Comparison of ENCODE assay signal across 16 cellular contexts in the genomic region with DNA sequence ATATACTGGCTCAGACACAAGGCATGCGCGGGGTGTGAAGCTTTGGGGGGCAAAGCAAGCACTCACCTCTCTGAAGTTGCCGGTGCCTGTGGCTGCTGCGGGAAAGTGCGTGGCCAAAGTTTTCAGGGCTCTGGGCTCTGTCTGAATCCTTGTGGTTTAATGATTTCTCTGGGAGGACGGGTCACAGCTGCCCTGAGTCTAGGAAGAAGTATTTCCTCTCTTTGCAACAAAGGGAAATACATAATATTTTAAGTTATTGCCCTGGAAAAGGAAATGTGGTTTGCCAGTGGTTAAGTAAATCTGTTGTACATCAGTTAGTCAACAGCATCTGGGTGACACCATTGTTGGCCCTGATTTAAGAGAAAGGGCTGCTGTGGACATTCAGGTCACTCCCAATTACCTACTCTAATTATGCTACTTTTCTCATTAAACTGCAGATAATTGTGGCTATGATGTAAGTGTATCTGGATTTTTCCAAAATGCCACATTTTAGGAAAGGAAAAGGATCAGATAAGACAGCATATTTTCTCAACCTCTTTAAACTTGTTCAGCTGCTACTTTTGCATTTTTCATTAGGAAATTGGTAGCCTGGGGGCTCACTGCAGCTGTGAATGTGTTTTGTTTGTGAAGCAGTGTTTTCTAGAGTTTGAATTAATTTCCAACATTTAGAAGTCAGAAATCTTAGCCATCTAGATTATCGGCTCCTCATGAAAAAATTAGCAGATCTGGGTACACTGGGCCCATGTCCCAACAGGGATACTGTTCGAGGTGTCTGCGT. TPM values are rescaled to one million over a fixed set of nuclear protein-coding genes. Genes with fewer than 3 reads are reported as not detected.
DNase-seq lines count a peak whose midpoint lies in the region; ATAC-seq and TF ChIP-seq lines count a peak whose summit lies in the region.
"Had no signal": no experiment of that assay in that cellular context is flagged by ENCODE, and none has a peak within 500 bp of the region (broad histone marks: within the 10 kb centered on the region; RNA-seq: fewer than 3 reads in every experiment).

No MANE protein-coding gene starts in this region.

- H3K27ac ChIP-seq in IMR-90 (ENCODE audit: insufficient read depth, low read length): no peak overlapping the region
- no peak overlapping the region for H3K27ac ChIP-seq in mesendoderm (ENCODE audit: low read depth, low read length)
- H3K27ac ChIP-seq: gastrocnemius medialis had no signal

- no peaks in the 10 kb centered on the region for H3K9me1 ChIP-seq in IMR-90 (ENCODE audit: insufficient read depth, low read length)

- H3K4me1 Mint-ChIP-seq in brain (peaks cover 36% of the 10 kb centered on the region), chondrocyte (ENCODE audit: low read depth) (peaks cover 22% of the 10 kb centered on the region)

- H3K23ac ChIP-seq in IMR-90 (ENCODE audit: low read depth, low read length): no peak overlapping the region
- H3K23ac ChIP-seq in mesendoderm (ENCODE audit: low read length): no peak overlapping the region

- TF ChIP-seq POLR2A in IMR-90 (IDR thresholded peaks at IDR 0.05; ENCODE audit: low read depth, low read length): no peak

- DNase-seq in AG08395 (ENCODE audit: low spot score): peak; percentile 40
- no peak for DNase-seq in IMR-90
- DNase-seq in lung microvascular endothelial cell (ENCODE audit: low read depth in 2 of 2): peak; percentile 9 to 38
- no peak for DNase-seq in mesendoderm
- no peak for DNase-seq in chondrocyte (ENCODE audit: low spot score)
- no peak for DNase-seq in hippocampal formation (lab: John Stamatoyannopoulos, UW)
- DNase-seq: activated CD8-positive, alpha-beta T cell treated with anti-CD3 and anti-CD28 coated beads for 36 hours; activated naive CD4-positive, alpha-beta T cell treated with Interleukin-2 at 50 U/mL for 16 hours; gastrocnemius medialis; left colon; stimulated activated CD4-positive, alpha-beta T cell treated with anti-CD3 and anti-CD28 coated beads, Interleukin-2, amount 100 ng/mL, for 24 hours; stimulated activated naive B cell treated with anti-CD40 and anti-IgM and Interleukin-4, amounts not matched to agents 10 μg/mL and 1 μg/mL and 100 μg/mL, for 72 hours had no signal

- H3K9me3 ChIP-seq in IMR-90 (ENCODE audit: control insufficient read depth, insufficient read depth, low read length): no peaks in the 10 kb centered on the region
- H3K9me3 ChIP-seq: gastrocnemius medialis had no signal

- no peak overlapping the region for H3K4me3 ChIP-seq in IMR-90 (ENCODE audit: insufficient read depth, low read depth, low read length)
- H3K4me3 ChIP-seq in mesendoderm (ENCODE audit: low read length): no peak overlapping the region
- H3K4me3 ChIP-seq: gastrocnemius medialis had no signal

- H2BK15ac ChIP-seq in IMR-90 (ENCODE audit: low read depth, low read length) (no peak overlapping the region), mesendoderm (replicated peaks; ENCODE audit: low read depth) (no peak overlapping the region)

- H3K27ac Mint-ChIP-seq in brain (peak overlapping the region; percentile 39 to 95 (median 87)), chondrocyte (ENCODE audit: unreplicated experiment) (no peak overlapping the region)
- H3K27ac Mint-ChIP-seq: activated CD8-positive, alpha-beta T cell treated with anti-CD3 and anti-CD28 coated beads for 36 hours; IgD-negative memory B cell; stimulated activated naive B cell treated with anti-CD40 and anti-IgM and Interleukin-4, amounts not matched to agents 10 μg/mL and 1 μg/mL and 100 μg/mL, for 72 hours; T-helper 2 cell treated with Interferon-gamma antibody and Interleukin-4, amounts not matched to agents 5 μg/mL and 100 μg/mL, for 36 hours had no signal

- H2AK9ac ChIP-seq in IMR-90 (replicated peaks; ENCODE audit: low read depth, low read length, poor library complexity): no peak overlapping the region

- POLR2A ChIA-PET in IMR-90 (lab: Charles Lee; ENCODE audit: unreplicated experiment): no interaction called here

- H3K18ac ChIP-seq in IMR-90 (ENCODE audit: low read depth, low read length): no peak overlapping the region
- H3K18ac ChIP-seq in mesendoderm (ENCODE audit: low read length): no peak overlapping the region

- H3K4me2 ChIP-seq in IMR-90 (ENCODE audit: low read depth, low read length): no peak overlapping the region
- no peak overlapping the region for H3K4me2 ChIP-seq in mesendoderm (ENCODE audit: low read length)

- H4K20me1 ChIP-seq in IMR-90 (ENCODE audit: insufficient read depth, low read length): no peaks in the 10 kb centered on the region

- TF ChIP-seq RAD21 in IMR-90 (IDR thresholded peaks at IDR 0.05; ENCODE audit: low read length): no peak

- H4K8ac ChIP-seq in IMR-90 (ENCODE audit: low read depth in 2 of 2, low read length in 2 of 2): no peak overlapping the region
- no peak overlapping the region for H4K8ac ChIP-seq in mesendoderm (ENCODE audit: low read depth, low read length)

- H2BK20ac ChIP-seq in IMR-90 (ENCODE audit: low read depth, low read length): no peak overlapping the region

- no peak overlapping the region for H3K14ac ChIP-seq in IMR-90 (replicated peaks; ENCODE audit: low read depth, low read length)

- no peaks in the 10 kb centered on the region for H3K36me3 Mint-ChIP-seq in brain
- no peaks in the 10 kb centered on the region for H3K36me3 Mint-ChIP-seq in chondrocyte (ENCODE audit: low read depth)
- H3K36me3 Mint-ChIP-seq: IgD-negative memory B cell had no signal

- peak overlapping the region in 4 of 5 experiments; percentile 22 to 78 (median 44) for H3K4me3 Mint-ChIP-seq in brain
- no peak overlapping the region for H3K4me3 Mint-ChIP-seq in chondrocyte (ENCODE audit: unreplicated experiment)
- H3K4me3 Mint-ChIP-seq: activated CD8-positive, alpha-beta T cell treated with anti-CD3 and anti-CD28 coated beads for 36 hours; stimulated activated naive B cell treated with anti-CD40 and anti-IgM and Interleukin-4, amounts not matched to agents 10 μg/mL and 1 μg/mL and 100 μg/mL, for 72 hours; T-helper 2 cell treated with Interferon-gamma antibody and Interleukin-4, amounts not matched to agents 5 μg/mL and 100 μg/mL, for 36 hours had no signal

- no peak for TF ChIP-seq CTCF in IMR-90 (conservative IDR thresholded peaks at IDR 0.05; ENCODE audit: low read depth, low read length)
- no peak for TF ChIP-seq CTCF in brain (conservative IDR thresholded peaks at IDR 0.05)
- TF ChIP-seq CTCF in chondrocyte (IDR thresholded peaks at IDR 0.05): no peak

- H2BK120ac ChIP-seq in IMR-90 (ENCODE audit: low read depth, low read length) (no peak overlapping the region), mesendoderm (ENCODE audit: low read depth, low read length) (no peak overlapping the region)

- H3K9me3 Mint-ChIP-seq in brain (peaks cover 6 to 19% (median 9%) of the 10 kb centered on the region in 5 experiments), chondrocyte (ENCODE audit: low read depth) (peaks cover 9% of the 10 kb centered on the region)

- in situ Hi-C loops in IMR-90 (cut with MboI; ENCODE audit: low sequenced_read_pairs): no loop called here

- H3K4me1 ChIP-seq in IMR-90 (ENCODE audit: control insufficient read depth, insufficient read depth, low read length): no peaks in the 10 kb centered on the region
- peaks cover 4% of the 10 kb centered on the region for H3K4me1 ChIP-seq in mesendoderm (ENCODE audit: control insufficient read depth, low read depth, low read length)

- H3K27me3 Mint-ChIP-seq in brain (peaks cover 3% of the 10 kb centered on the region), chondrocyte (ENCODE audit: low read depth) (no peaks in the 10 kb centered on the region)

- H2BK5ac ChIP-seq in IMR-90 (ENCODE audit: low read depth, low read length, poor library complexity, severe bottlenecking): no peak overlapping the region
- H2BK5ac ChIP-seq in mesendoderm (ENCODE audit: low read length): no peak overlapping the region

- peaks cover 8% of the 10 kb centered on the region for H3K27me3 ChIP-seq in IMR-90 (ENCODE audit: control insufficient read depth, insufficient read depth, low read length)
- H3K27me3 ChIP-seq in mesendoderm (ENCODE audit: insufficient read depth, low read length, poor library complexity): no peaks in the 10 kb centered on the region

- H3K36me3 ChIP-seq in IMR-90 (ENCODE audit: control insufficient read depth, insufficient read depth, low read length): no peaks in the 10 kb centered on the region
- no peaks in the 10 kb centered on the region for H3K36me3 ChIP-seq in mesendoderm (ENCODE audit: control insufficient read depth, insufficient read depth, low read length)
- H3K36me3 ChIP-seq: gastrocnemius medialis had no signal

- ATAC-seq in IMR-90 (ENCODE audit: low read depth) (no peak), HG03342 (IDR thresholded peaks at IDR 0.05; ENCODE audit: unreplicated experiment) (no peak)
- ATAC-seq: activated CD8-positive, alpha-beta T cell treated with anti-CD3 and anti-CD28 coated beads for 36 hours; gastrocnemius medialis; left colon had no signal

- no TSS peak for BruUV-seq in IMR-90 (replicated peaks; lab: Mats Ljungman, UMichigan)

- H4K5ac ChIP-seq in IMR-90 (ENCODE audit: low read depth, low read length) (no peak overlapping the region), mesendoderm (ENCODE audit: low read length) (no peak overlapping the region)

- WGBS in IMR-90 (ENCODE audit: extremely low coverage in 2 of 2, insufficient read length in 1 of 2), 2 experiments: 77% methylated on average over 3 of the region's 9 CpGs; no CpG with 5 or more reads in 1 of the 2 experiments
- no CpG with 5 or more reads among the region's 9 CpGs for WGBS in mesendoderm (ENCODE audit: extremely low coverage, insufficient coverage, low lambda C conversion rate)

- H3K9ac ChIP-seq in IMR-90 (ENCODE audit: low read depth, low read length) (no peak overlapping the region), mesendoderm (ENCODE audit: low read length) (no peak overlapping the region)

- H3K4ac ChIP-seq in IMR-90 (ENCODE audit: low read depth, low read length) (no peak overlapping the region), mesendoderm (ENCODE audit: low read depth, low read length) (no peak overlapping the region)

- peak overlapping the region; percentile 65 for H2AFZ ChIP-seq in IMR-90 (replicated peaks; ENCODE audit: low read length, poor library complexity)

- H3K79me1 ChIP-seq in IMR-90 (ENCODE audit: low read depth in 1 of 2, low read length in 2 of 2) (no peaks in the 10 kb centered on the region), mesendoderm (ENCODE audit: low read length) (no peaks in the 10 kb centered on the region)

- intact Hi-C loops in IMR-90 (cut with micrococcal nuclease): no loop called here

- CTCF ChIA-PET in IMR-90 (lab: Yijun Ruan, JAX): no interaction called here

- no peak overlapping the region for H2AK5ac ChIP-seq in IMR-90 (ENCODE audit: low read depth, low read length)
- H2AK5ac ChIP-seq in mesendoderm (ENCODE audit: low read length): no peak overlapping the region

- dilution Hi-C loops in IMR-90 (cut with HindIII; ENCODE audit: low sequenced_read_pairs, unreplicated experiment): no loop called here

- H4K91ac ChIP-seq in IMR-90 (ENCODE audit: insufficient read depth, low read depth, low read length): no peak overlapping the region

- H3K56ac ChIP-seq in IMR-90 (ENCODE audit: extremely low read depth, insufficient read depth, low read length): no peak overlapping the region
- no peak overlapping the region for H3K56ac ChIP-seq in mesendoderm (ENCODE audit: low read length)

- H3K79me2 ChIP-seq in mesendoderm (ENCODE audit: control insufficient read depth, insufficient read depth, low read length): no peaks in the 10 kb centered on the region

RNA-seq across cellular contexts. Expression of a gene that starts 56.5 kb away (rescaled TPM):
- 10.2 and 16.7 TPM in 2 replicates for total RNA-seq in IMR-90 (2012; rRNA removed)
- polyA plus RNA-seq in IMR-90 (2012; rRNA removed): 1.3 and 1.9 TPM in 2 replicates
- polyA plus RNA-seq in IMR-90 (2012; cell fraction: cytosol; rRNA removed): 0.21 and 0.27 TPM in 2 replicates
- 0.41 and 4.7 TPM in 2 replicates for polyA plus RNA-seq in IMR-90 (2012; cell fraction: nucleus; rRNA removed; ENCODE audit: low replicate concordance)
- polyA plus RNA-seq in brain (ENCODE audit: insufficient read depth, low read depth, low replicate concordance): 1.1 TPM
- 7.8 and 15.7 TPM in 2 replicates for total RNA-seq in lung microvascular endothelial cell
- 1.5 TPM for polyA plus RNA-seq in mesendoderm (2013, experiment 1 of 2)
- polyA plus RNA-seq in mesendoderm (2013, experiment 2 of 2): 1.6 TPM
- 24.8 to 28.9 TPM (median 26.3 TPM) in 3 replicates for total RNA-seq in chondrocyte

RNA-seq across cellular contexts. Expression of a gene that starts 58.2 kb away (rescaled TPM):
- total RNA-seq in IMR-90 (2012; rRNA removed): 574 and 672 TPM in 2 replicates
- polyA plus RNA-seq in IMR-90 (2012; rRNA removed): 751 and 815 TPM in 2 replicates
- 650 and 801 TPM in 2 replicates for polyA plus RNA-seq in IMR-90 (2012; cell fraction: cytosol; rRNA removed)
- polyA plus RNA-seq in IMR-90 (2012; cell fraction: nucleus; rRNA removed; ENCODE audit: low replicate concordance): 184 and 306 TPM in 2 replicates
- polyA plus RNA-seq in brain (ENCODE audit: insufficient read depth, low read depth, low replicate concordance): 333 TPM
- 432 and 452 TPM in 2 replicates for total RNA-seq in lung microvascular endothelial cell
- polyA plus RNA-seq in mesendoderm (2013, experiment 1 of 2): 949 TPM
- 958 TPM for polyA plus RNA-seq in mesendoderm (2013, experiment 2 of 2)
- total RNA-seq in chondrocyte: 420 to 505 TPM (median 436 TPM) in 3 replicates

RNA-seq across cellular contexts. Expression of a gene that starts 58.7 kb away (rescaled TPM):
- total RNA-seq in IMR-90 (2012; rRNA removed) (118 and 187 TPM in 2 replicates), lung microvascular endothelial cell (77.4 and 101 TPM in 2 replicates), chondrocyte (81.5 to 99.5 TPM (median 82.7 TPM) in 3 replicates)
- polyA plus RNA-seq in IMR-90 (2012; rRNA removed) (58.8 and 72.1 TPM in 2 replicates), brain (ENCODE audit: insufficient read depth, low read depth, low replicate concordance) (55.6 TPM)
- 15.5 and 28.2 TPM in 2 replicates for polyA plus RNA-seq in IMR-90 (2012; cell fraction: cytosol; rRNA removed)
- polyA plus RNA-seq in IMR-90 (2012; cell fraction: nucleus; rRNA removed; ENCODE audit: low replicate concordance): 10.1 and 47.4 TPM in 2 replicates
- polyA plus RNA-seq in mesendoderm (2013, experiment 1 of 2): 42.4 TPM
- polyA plus RNA-seq in mesendoderm (2013, experiment 2 of 2): 43.2 TPM

Comparison
In these comparisons a context has a peak if more than half of its experiments do, and no peak if none do; other contexts are left out.
1. DNase-seq: peak in AG08395 (single experiment) and lung microvascular endothelial cell (2 of 2); none in IMR-90 (single experiment), mesendoderm (single experiment), chondrocyte (single experiment) and hippocampal formation (0 of 2).